25 cellular contexts compared by ENCODE assay signal in the genomic region with DNA sequence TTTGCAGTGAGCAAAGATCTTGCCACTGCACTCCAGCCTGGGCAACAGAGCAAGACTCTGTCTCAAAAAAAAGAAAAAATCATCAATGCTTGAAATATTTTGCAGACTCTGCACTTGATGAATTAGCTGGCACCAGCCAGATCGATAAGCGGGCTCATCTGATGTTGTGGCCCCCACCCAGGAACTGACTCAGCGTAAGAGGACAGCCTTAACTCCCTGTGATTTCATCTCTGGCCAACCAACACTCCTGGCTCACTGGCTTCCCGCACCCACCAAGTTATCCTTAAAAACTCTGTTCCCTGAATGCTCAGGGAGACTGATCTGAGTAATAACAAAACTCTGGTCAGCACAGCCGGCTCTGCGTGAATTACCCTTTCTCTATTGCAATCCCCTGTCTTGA.
"Had no signal": no experiment of that assay in that cellular context is flagged by ENCODE, and none has a peak within 500 bp of the region (broad histone marks: within the 10 kb centered on the region; RNA-seq: fewer than 3 reads in every experiment).

No MANE protein-coding gene starts in this region.

- DNase-seq: Karpas-422, KG1, MM.1S, NCI-H1048, NCI-H1105, NCI-H1417, NCI-H1436 treated with DMSO at 0.1 percent for 48 hours, NCI-H1694, NCI-H187 treated with DMSO at 0.1 percent for 48 hours, NCI-H2081, NCI-H2171, NCI-H226, NCI-H446, NCI-H510A, NCI-H524 treated with DMSO at 0.1 percent for 48 hours, NCI-H69, NCI-H774, Right ventricle myocardium superior, RPMI8226, SIG-M5 had no signal

- H3K4me3 ChIP-seq: SJSA1, SK-N-MC had no signal

- H3K9me3 ChIP-seq: SJSA1 had no signal

- H3K27ac ChIP-seq: HL-60, SJSA1, SK-N-MC had no signal

- H3K27me3 ChIP-seq: SJSA1 had no signal

- H3K36me3 ChIP-seq: SJSA1 had no signal

- FAIRE-seq: HTR-8/SVneo, RCC 7860 had no signal
